ENCODE assay signal across 18 cellular contexts in the genomic region with DNA sequence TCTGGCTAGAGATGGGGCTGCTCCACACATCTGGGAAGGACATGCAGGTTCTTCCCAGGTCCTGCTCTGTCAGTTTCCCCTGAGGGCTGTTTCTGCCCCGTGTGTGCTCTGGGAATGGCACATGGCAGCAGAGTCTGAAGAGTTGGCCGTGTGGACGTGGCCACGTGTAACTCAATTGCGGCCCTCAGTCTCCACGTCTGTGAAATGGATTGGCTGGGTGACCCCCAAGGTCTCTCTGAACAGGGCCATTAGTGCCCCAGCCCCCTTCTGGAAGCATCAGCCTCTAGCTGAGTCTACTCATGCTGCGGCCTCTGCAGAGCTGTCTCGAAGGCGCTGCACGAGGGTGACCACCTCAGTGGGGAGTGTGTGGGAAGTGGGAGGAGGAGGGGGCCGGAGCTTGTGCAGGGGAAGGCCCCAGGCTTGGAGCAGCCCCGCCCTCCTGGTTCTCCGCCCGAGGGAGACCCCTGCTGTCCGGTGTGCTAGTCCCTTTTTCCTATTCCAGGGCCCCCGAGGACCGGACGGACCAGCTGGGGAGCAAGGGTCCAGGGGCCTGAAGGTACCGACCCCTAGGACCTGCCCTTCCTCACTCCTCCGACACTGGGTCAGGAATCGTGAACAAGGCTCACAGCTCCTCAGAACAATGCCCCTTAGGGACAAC. TPM values are rescaled to one million over a fixed set of nuclear protein-coding genes. Genes with fewer than 3 reads are reported as not detected.
DNase-seq lines count a peak whose midpoint lies in the region; ATAC-seq and TF ChIP-seq lines count a peak whose summit lies in the region.
"Had no signal": no experiment of that assay in that cellular context is flagged by ENCODE, and none has a peak within 500 bp of the region (broad histone marks: within the 10 kb centered on the region; RNA-seq: fewer than 3 reads in every experiment).

No MANE protein-coding gene starts in this region.

- TF ChIP-seq CTCF in GM23338 (conservative IDR thresholded peaks at IDR 0.05; ENCODE audit: low read depth in 2 of 2): peak; percentile 35 to 67; a peak in 3 of 4 replicates
- TF ChIP-seq CTCF in astrocyte of the cerebellum (IDR thresholded peaks at IDR 0.05; ENCODE audit: low read depth, low read length, missing control alignments): peak; percentile 2
- TF ChIP-seq CTCF in sigmoid colon (IDR thresholded peaks at IDR 0.05): peak; percentile 22 to 56 (median 44)

- H3K27ac Mint-ChIP-seq in GM23338: no peak overlapping the region
- H3K27ac Mint-ChIP-seq: T-cell had no signal

- peaks cover 10% of the 10 kb centered on the region for H3K4me1 Mint-ChIP-seq in GM23338
- H3K4me1 Mint-ChIP-seq: central memory CD8-positive, alpha-beta T cell; T-cell had no signal

- no peak overlapping the region for H3K4me2 ChIP-seq in GM23338
- H3K4me2 ChIP-seq: smooth muscle cell had no signal

- H3K27ac ChIP-seq in GM23338 (ENCODE audit: low read depth) (no peak overlapping the region), sigmoid colon (no peak overlapping the region)
- H3K27ac ChIP-seq: suprapubic skin had no signal

- no peak overlapping the region for H3K4me3 Mint-ChIP-seq in GM23338
- H3K4me3 Mint-ChIP-seq: central memory CD8-positive, alpha-beta T cell; T-cell had no signal

- H3K4me3 ChIP-seq in GM23338 (no peak overlapping the region), astrocyte of the cerebellum (ENCODE audit: low read depth, low read length) (no peak overlapping the region), sigmoid colon (no peak overlapping the region)
- H3K4me3 ChIP-seq: smooth muscle cell, suprapubic skin had no signal

- H3K27me3 Mint-ChIP-seq in GM23338 (ENCODE audit: insufficient read depth, low read depth, poor library complexity): peaks cover 12% of the 10 kb centered on the region

- TF ChIP-seq EP300 in sigmoid colon (IDR thresholded peaks at IDR 0.05): no peak

- no peaks in the 10 kb centered on the region for H3K9me3 Mint-ChIP-seq in GM23338
- H3K9me3 Mint-ChIP-seq: central memory CD8-positive, alpha-beta T cell; T-cell had no signal

- 63 to 69% methylated on average over 20 to 21 of the region's 21 CpGs for whole genome bisulfite sequencing in sigmoid colon, 2 donors

- in situ Hi-C loops in astrocyte of the cerebellum (cut with HindIII; ENCODE audit: low sequenced_read_pairs): loop anchor here (5.0 kb wide), 1 partner anchor 72 kb away; no protein-coding TSS in a partner anchor

- H3K9me2 ChIP-seq in GM23338 (ENCODE audit: insufficient read depth): no peaks in the 10 kb centered on the region

- no peaks in the 10 kb centered on the region for H3K27me3 ChIP-seq in GM23338 (ENCODE audit: insufficient read depth)
- no peaks in the 10 kb centered on the region for H3K27me3 ChIP-seq in sigmoid colon
- H3K27me3 ChIP-seq: suprapubic skin had no signal

- no peaks in the 10 kb centered on the region for H3K9me3 ChIP-seq in sigmoid colon
- H3K9me3 ChIP-seq: suprapubic skin had no signal

- no peaks in the 10 kb centered on the region for H3K79me2 ChIP-seq in GM23338 (replicated peaks; ENCODE audit: insufficient read depth)

- H3K36me3 Mint-ChIP-seq in GM23338 (ENCODE audit: low read depth): peaks cover 3% of the 10 kb centered on the region; the same call in 2 of the 3 replicates
- H3K36me3 Mint-ChIP-seq: T-cell had no signal

- peak; percentile 52 for DNase-seq in GM23338 (ENCODE audit: low spot score)
- DNase-seq in astrocyte of the cerebellum (ENCODE audit: low read depth): no peak
- peak; percentile 82 for DNase-seq in iPS-NIHi11 (ENCODE audit: low spot score)
- DNase-seq in sigmoid colon: no peak
- no peak for DNase-seq in Kasumi-1 (lab: John Stamatoyannopoulos, UW)
- no peak for DNase-seq in cortex of kidney (lab: John Stamatoyannopoulos, UW)
- DNase-seq in NCI-H345 treated with DMSO at 0.1 percent for 48 hours (lab: John Stamatoyannopoulos, UW; ENCODE audit: unreplicated experiment): no peak
- DNase-seq: activated CD4-positive, alpha-beta T cell treated with anti-CD3 and anti-CD28 coated beads, Interleukin-2, amount 50 U/mL, for 48 hours; activated gamma-delta T cell treated with Interleukin-2 at 50 U/mL for 16 hours; DMS53; HCEC 1CT; KBM-7; NCI-H1694; T-cell had no signal

- intact Hi-C loops in sigmoid colon (cut with DNase I): no loop called here

- TF ChIP-seq POLR2A in sigmoid colon (IDR thresholded peaks at IDR 0.05): no peak

- ATAC-seq in GM23338: peak; percentile 68
- ATAC-seq: T-cell had no signal

- no peaks in the 10 kb centered on the region for H3K36me3 ChIP-seq in GM23338 (ENCODE audit: insufficient read depth)
- H3K36me3 ChIP-seq in sigmoid colon: no peaks in the 10 kb centered on the region
- H3K36me3 ChIP-seq: suprapubic skin had no signal

- H4K20me1 ChIP-seq in GM23338 (replicated peaks; ENCODE audit: insufficient read depth): no peaks in the 10 kb centered on the region; the same call in 1 of the 2 replicates

- H3K4me1 ChIP-seq in GM23338 (ENCODE audit: insufficient read depth): no peaks in the 10 kb centered on the region
- H3K4me1 ChIP-seq in sigmoid colon: peaks cover 0 to 5% (median 0%) of the 10 kb centered on the region in 4 donors
- H3K4me1 ChIP-seq: suprapubic skin had no signal

- no peaks in the 10 kb centered on the region for H3F3A ChIP-seq in GM23338 (replicated peaks; ENCODE audit: low read depth)

- H2AFZ ChIP-seq in GM23338: no peak overlapping the region

TF ChIP-seq in GM23338, 12 proteins besides CTCF, POLR2A, EP300 and RAD21 (continues in another document):
- TF ChIP-seq POLR2AphosphoS5 (IDR thresholded peaks at IDR 0.05; ENCODE audit: low read depth) (no peak), ZNF462 (CRISPR knock-in tag; IDR thresholded peaks at IDR 0.05) (no peak), ZNF331 (CRISPR knock-in tag; IDR thresholded peaks at IDR 0.05; ENCODE audit: low read depth) (no peak)

RNA-seq across cellular contexts. Expression of gene ORM1, which starts 58.9 kb away (rescaled TPM):
- total RNA-seq in GM23338 (2014; rRNA removed; shearing (Covaris generic)): not detected in 2 replicates
- polyA plus RNA-seq in GM23338 (2016; fragmentation: Nextera tagmentation; extraction: Ambion mirVana) (not detected in 2 replicates), sigmoid colon (1 to 10 TPM in 2 of 3 donors, not detected in 1; 1.1 to 1.8 TPM)
- total RNA-seq in sigmoid colon: not detected
- total RNA-seq: myocyte, smooth muscle cell had no signal

Comparison
In these comparisons a context has a peak if more than half of its experiments do, and no peak if none do; other contexts are left out.
1. DNase-seq: peak in GM23338 (single experiment) and iPS-NIHi11 (single experiment); none in astrocyte of the cerebellum (single experiment), sigmoid colon (single experiment), Kasumi-1 (0 of 2), cortex of kidney (single experiment) and NCI-H345 treated with DMSO at 0.1 percent for 48 hours (single experiment).
2. Peak in every context shown above with its lines, with median percentiles within 50 percentile points of each other: CTCF ChIP-seq.